Comparison of ENCODE assay signal across 17 cellular contexts in the genomic region with DNA sequence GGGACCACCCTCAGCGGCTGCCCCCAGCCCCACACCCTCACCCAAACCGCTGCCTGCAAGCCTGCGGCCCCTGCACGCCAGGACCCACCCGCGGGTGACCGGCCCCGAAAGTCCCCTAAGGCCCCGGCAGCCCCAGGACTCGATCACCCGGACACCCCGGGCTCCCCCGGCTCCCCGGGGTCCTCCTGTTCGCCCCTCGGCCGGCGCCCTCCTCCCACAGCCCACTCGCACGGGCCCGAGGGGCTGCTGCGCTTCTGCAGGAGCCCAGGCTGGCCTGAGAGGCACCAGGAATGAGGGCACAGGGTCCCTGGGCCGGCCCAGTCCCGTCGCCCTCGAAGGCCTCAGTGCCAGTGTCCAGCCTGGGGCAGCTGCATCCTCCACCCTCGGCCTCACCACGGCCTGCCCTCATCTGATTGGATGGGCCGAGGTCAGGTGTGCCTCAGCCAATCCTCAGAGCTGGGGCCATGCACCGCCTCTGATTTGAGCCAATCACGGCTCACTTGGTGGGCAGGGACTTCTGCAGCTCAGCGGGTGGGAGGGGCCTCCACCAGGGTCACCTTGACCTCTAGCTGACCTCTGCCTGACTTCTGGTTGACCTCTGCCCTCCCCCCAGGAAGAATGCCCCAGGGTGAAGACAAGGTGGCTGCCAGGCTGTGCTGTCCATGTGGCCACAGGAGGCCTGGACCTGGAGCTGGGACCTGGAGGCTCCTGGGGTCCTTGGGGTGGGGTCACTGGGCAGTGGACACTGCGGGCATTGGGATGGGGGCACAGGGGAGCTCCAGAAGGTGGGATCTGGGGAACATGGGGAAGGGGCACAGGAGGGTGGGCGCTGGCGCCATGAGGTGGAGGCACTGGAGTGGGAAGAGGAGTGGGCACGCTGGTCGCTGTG.
A peak's percentile ranks its signal among the peaks of the same experiment; 100 is the strongest.
DNase-seq lines count a peak whose midpoint lies in the region; ATAC-seq and TF ChIP-seq lines count a peak whose summit lies in the region.
"Had no signal": no experiment of that assay in that cellular context is flagged by ENCODE, and none has a peak within 500 bp of the region (broad histone marks: within the 10 kb centered on the region; RNA-seq: fewer than 3 reads in every experiment).

No MANE protein-coding gene starts in this region.

- no peak overlapping the region for H2BK12ac ChIP-seq in mesenchymal stem cell (ENCODE audit: low read length in 2 of 2)

- H3K4me3 Mint-ChIP-seq in activated CD4-positive, alpha-beta T cell treated with anti-CD3 and anti-CD28 coated beads for 36 hours = no peak overlapping the region

- no peak for DNase-seq in activated CD4-positive, alpha-beta T cell treated with anti-CD3 and anti-CD28 coated beads for 36 hours
- DNase-seq in activated CD4-positive, alpha-beta T cell treated with anti-CD3 and anti-CD28 coated beads, Interleukin-2, amount 50 U/mL, for 48 hours = no peak
- DNase-seq in iPS-NIHi11 (ENCODE audit: low spot score) (peak; percentile 47), sciatic nerve (ENCODE audit: low spot score) (peak; percentile 45), hepatocyte (ENCODE audit: low spot score) (no peak), mesenchymal stem cell (no peak)
- DNase-seq: activated gamma-delta T cell treated with Interleukin-2 at 50 U/mL for 16 hours; foreskin keratinocyte; midbrain; NCI-H187; NCI-H510A; nucleus accumbens; stimulated activated CD4-positive, alpha-beta T cell treated with anti-CD3 and anti-CD28 coated beads, Interleukin-4, amount 100 ng/mL, for 4 hours; T-helper 9 cell had no signal

- no peak overlapping the region for H2BK5ac ChIP-seq in mesenchymal stem cell (ENCODE audit: low read depth, low read length, poor library complexity, severe bottlenecking)

- no peaks in the 10 kb centered on the region for H3K79me2 ChIP-seq in hepatocyte

- no peak overlapping the region for H3K27ac ChIP-seq in hepatocyte
- no peak overlapping the region for H3K27ac ChIP-seq in mesenchymal stem cell (ENCODE audit: low read length, poor library complexity, severe bottlenecking)
- H3K27ac ChIP-seq: foreskin keratinocyte, thyroid gland had no signal

- H3K9me2 ChIP-seq in hepatocyte (replicated peaks; ENCODE audit: insufficient read depth) = no peaks in the 10 kb centered on the region

- no peak overlapping the region for H4K91ac ChIP-seq in mesenchymal stem cell (ENCODE audit: low read length)

- TF ChIP-seq CTCF in hepatocyte (IDR thresholded peaks at IDR 0.05; ENCODE audit: poor library complexity) = no peak

- no peaks in the 10 kb centered on the region for H3K4me1 ChIP-seq in hepatocyte (ENCODE audit: insufficient read depth)
- H3K4me1 ChIP-seq in mesenchymal stem cell (ENCODE audit: control insufficient read depth, insufficient read depth, low read depth, low read length) = no peaks in the 10 kb centered on the region
- H3K4me1 ChIP-seq: foreskin keratinocyte, thyroid gland had no signal

- H3K4me1 Mint-ChIP-seq in activated CD4-positive, alpha-beta T cell treated with anti-CD3 and anti-CD28 coated beads for 36 hours = no peaks in the 10 kb centered on the region

- H3K4me3 ChIP-seq in hepatocyte = no peak overlapping the region
- H3K4me3 ChIP-seq in mesenchymal stem cell (ENCODE audit: insufficient read depth in 1 of 2, low read depth in 1 of 2, low read length in 2 of 2) = peak overlapping the region in 1 of 2 experiments; percentile 9
- H3K4me3 ChIP-seq: thyroid gland had no signal

- H2BK120ac ChIP-seq in mesenchymal stem cell (ENCODE audit: low read depth, low read length) = no peak overlapping the region

- TF ChIP-seq EP300 in Ishikawa (IDR thresholded peaks at IDR 0.05; ENCODE audit: borderline replicate concordance) = no peak

- no peaks in the 10 kb centered on the region for H3K9me3 Mint-ChIP-seq in activated CD4-positive, alpha-beta T cell treated with anti-CD3 and anti-CD28 coated beads for 36 hours (ENCODE audit: low read depth)

- no peak overlapping the region for H3K4ac ChIP-seq in mesenchymal stem cell (ENCODE audit: low read depth in 1 of 2, low read length in 2 of 2)

- POLR2A ChIA-PET in activated CD4-positive, alpha-beta T cell treated with anti-CD3 and anti-CD28 coated beads for 36 hours (lab: Charles Lee) = no interaction called here

- H2AFZ ChIP-seq in hepatocyte = no peak overlapping the region
- H2AFZ ChIP-seq in mesenchymal stem cell (ENCODE audit: low read depth, low read length) = no peak overlapping the region

- H3K79me1 ChIP-seq in mesenchymal stem cell (replicated peaks; ENCODE audit: low read length, poor library complexity, severe bottlenecking) = no peaks in the 10 kb centered on the region

- no peak overlapping the region for H3K14ac ChIP-seq in mesenchymal stem cell (ENCODE audit: low read length in 2 of 2)

- H2AK5ac ChIP-seq in mesenchymal stem cell (ENCODE audit: low read length, severe bottlenecking) = no peak overlapping the region

- no peak overlapping the region for H2BK15ac ChIP-seq in mesenchymal stem cell (ENCODE audit: low read depth, poor library complexity, severe bottlenecking)

- no peak overlapping the region for H3K23ac ChIP-seq in mesenchymal stem cell (ENCODE audit: low read length in 2 of 2)

- H3K9ac ChIP-seq in mesenchymal stem cell (ENCODE audit: low read length) = no peak overlapping the region

- no peaks in the 10 kb centered on the region for H4K20me1 ChIP-seq in hepatocyte (ENCODE audit: insufficient read depth, poor library complexity, severe bottlenecking)

- peak; percentile 30 for ATAC-seq in activated CD4-positive, alpha-beta T cell treated with anti-CD3 and anti-CD28 coated beads for 36 hours
- ATAC-seq in sciatic nerve (no peak), HG03139 (IDR thresholded peaks at IDR 0.05; ENCODE audit: unreplicated experiment) (no peak)
- ATAC-seq: foreskin keratinocyte had no signal

- H3K27me3 ChIP-seq in hepatocyte (peaks cover 3% of the 10 kb centered on the region), mesenchymal stem cell (ENCODE audit: control insufficient read depth in 1 of 2, insufficient read depth in 1 of 2, low read length in 2 of 2) (peaks cover 21 to 66% of the 10 kb centered on the region in 2 experiments)
- H3K27me3 ChIP-seq: thyroid gland had no signal

- no peak overlapping the region for H4K8ac ChIP-seq in mesenchymal stem cell (ENCODE audit: low read length)

- TF ChIP-seq RAD21 in Ishikawa (IDR thresholded peaks at IDR 0.05; ENCODE audit: low read depth) = no peak

- no peaks in the 10 kb centered on the region for H3K9me3 ChIP-seq in hepatocyte (ENCODE audit: low read depth)
- no peaks in the 10 kb centered on the region for H3K9me3 ChIP-seq in mesenchymal stem cell (ENCODE audit: control insufficient read depth, low read length)
- H3K9me3 ChIP-seq: thyroid gland had no signal

- no peaks in the 10 kb centered on the region for H3K36me3 Mint-ChIP-seq in activated CD4-positive, alpha-beta T cell treated with anti-CD3 and anti-CD28 coated beads for 36 hours (ENCODE audit: low read depth)

- CTCF ChIA-PET in activated CD4-positive, alpha-beta T cell treated with anti-CD3 and anti-CD28 coated beads for 36 hours (lab: Charles Lee) = no interaction called here

- no peaks in the 10 kb centered on the region for H3K36me3 ChIP-seq in hepatocyte (replicated peaks; ENCODE audit: insufficient read depth, low read depth)
- H3K36me3 ChIP-seq in mesenchymal stem cell (ENCODE audit: control insufficient read depth in 1 of 2, insufficient read depth in 2 of 2, low read depth in 1 of 2, low read length in 2 of 2) = no peaks in the 10 kb centered on the region
- H3K36me3 ChIP-seq: thyroid gland had no signal

- H3K18ac ChIP-seq in mesenchymal stem cell (ENCODE audit: low read depth in 1 of 2, low read length in 2 of 2) = no peak overlapping the region

- no peak overlapping the region for H3K27ac Mint-ChIP-seq in activated CD4-positive, alpha-beta T cell treated with anti-CD3 and anti-CD28 coated beads for 36 hours

- H3K4me2 ChIP-seq in hepatocyte (no peak overlapping the region), mesenchymal stem cell (ENCODE audit: low read length, poor library complexity, severe bottlenecking) (no peak overlapping the region)

- H3K27me3 Mint-ChIP-seq in activated CD4-positive, alpha-beta T cell treated with anti-CD3 and anti-CD28 coated beads for 36 hours = peaks cover 2% of the 10 kb centered on the region

- 93% methylated on average over 26 of the region's 37 CpGs for WGBS in hepatocyte (ENCODE audit: low lambda C conversion rate, missing lambda C conversion rate)
- WGBS in mesenchymal stem cell = 89% methylated on average over 37 of the region's 37 CpGs

- intact Hi-C loops in activated CD4-positive, alpha-beta T cell treated with anti-CD3 and anti-CD28 coated beads for 36 hours (cut with DNase I, micrococcal nuclease) = no loop called here
- intact Hi-C loops in sciatic nerve (cut with DNase I) = loop anchor here (5.0 kb wide), 1 partner anchor 633 kb away; no protein-coding TSS in a partner anchor

TF ChIP-seq in Ishikawa, 13 proteins besides CTCF, POLR2A, EP300 and RAD21:
- TF ChIP-seq, protein P1, sequence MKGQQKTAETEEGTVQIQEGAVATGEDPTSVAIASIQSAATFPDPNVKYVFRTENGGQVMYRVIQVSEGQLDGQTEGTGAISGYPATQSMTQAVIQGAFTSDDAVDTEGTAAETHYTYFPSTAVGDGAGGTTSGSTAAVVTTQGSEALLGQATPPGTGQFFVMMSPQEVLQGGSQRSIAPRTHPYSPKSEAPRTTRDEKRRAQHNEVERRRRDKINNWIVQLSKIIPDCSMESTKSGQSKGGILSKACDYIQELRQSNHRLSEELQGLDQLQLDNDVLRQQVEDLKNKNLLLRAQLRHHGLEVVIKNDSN (IDR thresholded peaks at IDR 0.05) = peak; percentile 49; the same call in 1 of the 2 replicates
- TF ChIP-seq CREB1 (IDR thresholded peaks at IDR 0.05; ENCODE audit: low read depth) (no peak), TCF12 (IDR thresholded peaks at IDR 0.05; ENCODE audit: low read depth) (no peak)
- TF ChIP-seq, protein P2, sequence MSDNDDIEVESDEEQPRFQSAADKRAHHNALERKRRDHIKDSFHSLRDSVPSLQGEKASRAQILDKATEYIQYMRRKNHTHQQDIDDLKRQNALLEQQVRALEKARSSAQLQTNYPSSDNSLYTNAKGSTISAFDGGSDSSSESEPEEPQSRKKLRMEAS (IDR thresholded peaks at IDR 0.05) = no peak

Comparison
In these comparisons a context has a peak if more than half of its experiments do, and no peak if none do; other contexts are left out.
1. DNase-seq: peak in iPS-NIHi11 (single experiment) and sciatic nerve (single experiment); none in activated CD4-positive, alpha-beta T cell treated with anti-CD3 and anti-CD28 coated beads for 36 hours (single experiment), activated CD4-positive, alpha-beta T cell treated with anti-CD3 and anti-CD28 coated beads, Interleukin-2, amount 50 U/mL, for 48 hours (0 of 2), hepatocyte (single experiment) and mesenchymal stem cell (single experiment).